In the genomic region with DNA sequence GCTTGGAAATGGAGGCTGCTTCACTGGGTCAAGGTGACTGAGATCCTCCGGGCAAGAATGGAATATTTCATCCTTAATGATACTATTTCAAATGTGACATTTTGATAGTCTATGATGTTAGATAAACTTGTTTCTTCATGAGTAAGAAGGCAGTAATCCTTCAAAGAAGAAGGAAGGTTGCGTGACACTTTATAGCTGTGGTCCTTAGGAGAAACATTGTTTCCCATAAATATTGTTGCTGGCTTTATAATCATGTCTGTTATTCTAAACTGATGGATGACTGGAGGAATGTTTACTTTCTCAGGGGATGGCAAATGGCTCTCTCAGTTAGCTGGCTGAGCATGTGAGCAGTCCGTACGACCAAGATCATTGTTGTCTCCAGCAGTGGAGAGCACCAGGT, we compare ENCODE assay signal across 22 cellular contexts.
DNase-seq lines count a peak whose midpoint lies in the region; ATAC-seq and TF ChIP-seq lines count a peak whose summit lies in the region.
"Had no signal": no experiment of that assay in that cellular context is flagged by ENCODE, and none has a peak within 500 bp of the region (broad histone marks: within the 10 kb centered on the region; RNA-seq: fewer than 3 reads in every experiment).

No MANE protein-coding gene starts in this region.

- CTCF ChIA-PET in HEK293 (lab: Yijun Ruan, JAX) = interaction anchor here (0.7 kb wide), 2 partner anchors 13 to 70 kb away, joined by 3 to 10 read pairs; no protein-coding TSS in a partner anchor

- no peaks in the 10 kb centered on the region for H3K27me3 Mint-ChIP-seq in central memory CD8-positive, alpha-beta T cell
- H3K27me3 Mint-ChIP-seq in mesothelial cell of epicardium (ENCODE audit: low read depth) (no peaks in the 10 kb centered on the region), CD14-positive monocyte (ENCODE audit: low read depth in 3 of 3) (peaks cover 0 to 2% (median 2%) of the 10 kb centered on the region in 3 donors)
- H3K27me3 Mint-ChIP-seq in activated naive CD8-positive, alpha-beta T cell treated with anti-CD3 and anti-CD28 coated beads for 36 hours = peaks cover 1% of the 10 kb centered on the region
- H3K27me3 Mint-ChIP-seq: IgD-negative memory B cell had no signal

- H3K27ac ChIP-seq in DND-41 (ENCODE audit: low read length) = peak overlapping the region; percentile 6; the same call in 1 of the 2 replicates
- H3K27ac ChIP-seq in HEK293 (ENCODE audit: extremely low read depth, low read depth, low read length) = peak overlapping the region; percentile 59
- no peak overlapping the region for H3K27ac ChIP-seq in left lung
- H3K27ac ChIP-seq: C4-2B had no signal

- H3K4me1 ChIP-seq in DND-41 (ENCODE audit: insufficient read depth, low read length) = peaks cover 26% of the 10 kb centered on the region
- H3K4me1 ChIP-seq in HEK293 (ENCODE audit: control insufficient read depth, insufficient read depth, low read length) = peaks cover 20% of the 10 kb centered on the region
- no peaks in the 10 kb centered on the region for H3K4me1 ChIP-seq in left lung

- no peaks in the 10 kb centered on the region for H3K36me3 Mint-ChIP-seq in central memory CD8-positive, alpha-beta T cell (ENCODE audit: insufficient read depth)
- H3K36me3 Mint-ChIP-seq in mesothelial cell of epicardium = peaks cover under 1% of the 10 kb centered on the region
- no peaks in the 10 kb centered on the region for H3K36me3 Mint-ChIP-seq in CD14-positive monocyte
- H3K36me3 Mint-ChIP-seq in activated naive CD8-positive, alpha-beta T cell treated with anti-CD3 and anti-CD28 coated beads for 36 hours = no peaks in the 10 kb centered on the region

- H3K36me3 ChIP-seq in DND-41 (ENCODE audit: insufficient read depth, low read length) = no peaks in the 10 kb centered on the region
- H3K36me3 ChIP-seq in HEK293 (ENCODE audit: control insufficient read depth in 2 of 2, insufficient read depth in 1 of 2, low read length in 2 of 2) = no peaks in the 10 kb centered on the region
- no peaks in the 10 kb centered on the region for H3K36me3 ChIP-seq in left lung

- no peak overlapping the region for H3K4me3 Mint-ChIP-seq in central memory CD8-positive, alpha-beta T cell
- H3K4me3 Mint-ChIP-seq in mesothelial cell of epicardium (no peak overlapping the region), CD14-positive monocyte (no peak overlapping the region)
- H3K4me3 Mint-ChIP-seq in activated naive CD8-positive, alpha-beta T cell treated with anti-CD3 and anti-CD28 coated beads for 36 hours = no peak overlapping the region

- H3K27me3 ChIP-seq in DND-41 (ENCODE audit: insufficient read depth, low read length, poor library complexity) = no peaks in the 10 kb centered on the region
- H3K27me3 ChIP-seq in left lung = no peaks in the 10 kb centered on the region

- H3K9me3 ChIP-seq in DND-41 (ENCODE audit: insufficient read depth, low read length, severe bottlenecking) (peaks cover under 1% of the 10 kb centered on the region), HEK293 (ENCODE audit: control insufficient read depth, insufficient read depth, low read depth, low read length) (no peaks in the 10 kb centered on the region), left lung (no peaks in the 10 kb centered on the region)

- no peak for TF ChIP-seq CTCF in DND-41 (IDR thresholded peaks at IDR 0.05; ENCODE audit: borderline replicate concordance, extremely low read depth, low read length, poor library complexity, severe bottlenecking)
- TF ChIP-seq CTCF in HEK293 (tag by site-specific recombination; IDR thresholded peaks at IDR 0.05) = no peak
- TF ChIP-seq CTCF in mesothelial cell of epicardium (IDR thresholded peaks at IDR 0.05; ENCODE audit: unreplicated experiment) = no peak
- no peak for TF ChIP-seq CTCF in left lung (IDR thresholded peaks at IDR 0.05)
- no peak for TF ChIP-seq CTCF in CD14-positive monocyte (IDR thresholded peaks at IDR 0.05)

- peaks cover 5% of the 10 kb centered on the region for H3K4me1 Mint-ChIP-seq in central memory CD8-positive, alpha-beta T cell
- H3K4me1 Mint-ChIP-seq in mesothelial cell of epicardium = peaks cover 24% of the 10 kb centered on the region
- H3K4me1 Mint-ChIP-seq in CD14-positive monocyte = no peaks in the 10 kb centered on the region
- H3K4me1 Mint-ChIP-seq in activated naive CD8-positive, alpha-beta T cell treated with anti-CD3 and anti-CD28 coated beads for 36 hours = peaks cover 10% of the 10 kb centered on the region

- POLR2A ChIA-PET in HEK293 (lab: Yijun Ruan, JAX) = no interaction called here

- no peaks in the 10 kb centered on the region for H3K79me2 ChIP-seq in DND-41 (ENCODE audit: insufficient read depth, low read length)

- H3K4me3 ChIP-seq in DND-41 (ENCODE audit: low read depth in 1 of 2, low read length in 2 of 2) (no peak overlapping the region), HEK293 (ENCODE audit: low read depth, low read length) (no peak overlapping the region), left lung (no peak overlapping the region)

- peak overlapping the region; percentile 82 for H3K27ac Mint-ChIP-seq in central memory CD8-positive, alpha-beta T cell (ENCODE audit: low read depth)
- peak overlapping the region; percentile 14 for H3K27ac Mint-ChIP-seq in mesothelial cell of epicardium
- no peak overlapping the region for H3K27ac Mint-ChIP-seq in CD14-positive monocyte
- no peak overlapping the region for H3K27ac Mint-ChIP-seq in activated naive CD8-positive, alpha-beta T cell treated with anti-CD3 and anti-CD28 coated beads for 36 hours
- H3K27ac Mint-ChIP-seq: IgD-negative memory B cell had no signal

- H4K20me1 ChIP-seq in DND-41 (ENCODE audit: insufficient read depth, low read length) = no peaks in the 10 kb centered on the region

- intact Hi-C loops in left lung (cut with DNase I) (no loop called here), CD14-positive monocyte (cut with micrococcal nuclease) (loop anchor here in 1 of 2 donors (10.0 kb wide), 1 partner anchor 439 kb away; a partner anchor contains a TSS)

- DNase-seq in DND-41 = no peak
- DNase-seq in central memory CD8-positive, alpha-beta T cell (ENCODE audit: low spot score in 2 of 2) = no peak
- no peak for DNase-seq in mesothelial cell of epicardium (ENCODE audit: low spot score in 2 of 2, unreplicated experiment in 2 of 2)
- no peak for DNase-seq in left lung
- DNase-seq in CD14-positive monocyte (ENCODE audit: low spot score) = no peak
- no peak for DNase-seq in activated naive CD8-positive, alpha-beta T cell treated with anti-CD3 and anti-CD28 coated beads for 36 hours
- DNase-seq in cortex of kidney (lab: John Stamatoyannopoulos, UW) = no peak
- DNase-seq: DMS79; MV-4-11; NCI-H1105 treated with DMSO at 0.1 percent for 48 hours; NCI-H2081; NCI-H2171; NCI-H345; NCI-H524; NCI-H774; NK-92 treated with Interleukin-12 subunit alpha and Interleukin-12 subunit beta, amount 100 ng/mL, for 24 hours; SIG-M5 had no signal

- H2AFZ ChIP-seq in DND-41 (ENCODE audit: low read depth, low read length) = no peak overlapping the region

- ATAC-seq in DND-41 (ENCODE audit: insufficient read depth, low read depth) (no peak), left lung (no peak)
- ATAC-seq in central memory CD8-positive, alpha-beta T cell (replicated peaks; ENCODE audit: extremely low read depth, poor library complexity, severe bottlenecking) = no peak
- ATAC-seq: HCT116, Panc1 had no signal

- H3K9me3 Mint-ChIP-seq in central memory CD8-positive, alpha-beta T cell = no peaks in the 10 kb centered on the region
- H3K9me3 Mint-ChIP-seq in mesothelial cell of epicardium = peaks cover 7% of the 10 kb centered on the region
- peaks cover 0 to under 1% (median 0%) of the 10 kb centered on the region in 7 donors for H3K9me3 Mint-ChIP-seq in CD14-positive monocyte
- no peaks in the 10 kb centered on the region for H3K9me3 Mint-ChIP-seq in activated naive CD8-positive, alpha-beta T cell treated with anti-CD3 and anti-CD28 coated beads for 36 hours

- no peak overlapping the region for H3K9ac ChIP-seq in DND-41 (ENCODE audit: low read depth, low read length)

- no peak overlapping the region for H3K4me2 ChIP-seq in DND-41 (ENCODE audit: insufficient read depth, low read length)

TF ChIP-seq in HEK293, 187 proteins besides CTCF, POLR2A, EP300 and RAD21 (continues in another document):
- TF ChIP-seq WT1 (tag by site-specific recombination; IDR thresholded peaks at IDR 0.05) (peak; percentile 84), ZNF132 (tag by site-specific recombination; IDR thresholded peaks at IDR 0.05; ENCODE audit: borderline replicate concordance) (no peak), ZNF830 (tag by site-specific recombination; IDR thresholded peaks at IDR 0.05; ENCODE audit: low read depth) (no peak), ZNF138 (tag by site-specific recombination; IDR thresholded peaks at IDR 0.05; ENCODE audit: borderline replicate concordance) (no peak), ZNF416 (tag by site-specific recombination; IDR thresholded peaks at IDR 0.05) (no peak), ZBTB48 (tag by site-specific recombination; IDR thresholded peaks at IDR 0.05) (no peak), ZNF433 (tag by site-specific recombination; IDR thresholded peaks at IDR 0.05; ENCODE audit: low read depth) (no peak), ZNF274 (IDR thresholded peaks at IDR 0.05; ENCODE audit: low read length) (no peak), ZNF274 (tag by site-specific recombination; IDR thresholded peaks at IDR 0.05; ENCODE audit: borderline replicate concordance) (no peak)
- TF ChIP-seq, protein P1, sequence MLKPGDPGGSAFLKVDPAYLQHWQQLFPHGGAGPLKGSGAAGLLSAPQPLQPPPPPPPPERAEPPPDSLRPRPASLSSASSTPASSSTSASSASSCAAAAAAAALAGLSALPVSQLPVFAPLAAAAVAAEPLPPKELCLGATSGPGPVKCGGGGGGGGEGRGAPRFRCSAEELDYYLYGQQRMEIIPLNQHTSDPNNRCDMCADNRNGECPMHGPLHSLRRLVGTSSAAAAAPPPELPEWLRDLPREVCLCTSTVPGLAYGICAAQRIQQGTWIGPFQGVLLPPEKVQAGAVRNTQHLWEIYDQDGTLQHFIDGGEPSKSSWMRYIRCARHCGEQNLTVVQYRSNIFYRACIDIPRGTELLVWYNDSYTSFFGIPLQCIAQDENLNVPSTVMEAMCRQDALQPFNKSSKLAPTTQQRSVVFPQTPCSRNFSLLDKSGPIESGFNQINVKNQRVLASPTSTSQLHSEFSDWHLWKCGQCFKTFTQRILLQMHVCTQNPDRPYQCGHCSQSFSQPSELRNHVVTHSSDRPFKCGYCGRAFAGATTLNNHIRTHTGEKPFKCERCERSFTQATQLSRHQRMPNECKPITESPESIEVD (tag by site-specific recombination; IDR thresholded peaks at IDR 0.05) = peak; percentile 95

Comparison
In these comparisons a context has a peak if more than half of its experiments do, and no peak if none do; other contexts are left out.
1. H3K27ac ChIP-seq: peak in DND-41 (single experiment) and HEK293 (single experiment); none in left lung (0 of 2).
2. H3K27ac Mint-ChIP-seq: peak in central memory CD8-positive, alpha-beta T cell (single experiment) and mesothelial cell of epicardium (single experiment); none in CD14-positive monocyte (0 of 7) and activated naive CD8-positive, alpha-beta T cell treated with anti-CD3 and anti-CD28 coated beads for 36 hours (single experiment).